In genomic region chr1:168706376-168706995, GRCh38 we compare ENCODE assay signal across 22 cellular contexts. TPM values are rescaled to one million over a fixed set of nuclear protein-coding genes. Genes with fewer than 3 reads are reported as not detected.
A peak's percentile ranks its signal among the peaks of the same experiment; 100 is the strongest.
DNase-seq lines count a peak whose midpoint lies in the region; ATAC-seq and TF ChIP-seq lines count a peak whose summit lies in the region.
"Had no signal": no experiment of that assay in that cellular context is flagged by ENCODE, and none has a peak within 500 bp of the region (broad histone marks: within the 10 kb centered on the region; RNA-seq: fewer than 3 reads in every experiment).

No MANE protein-coding gene starts in this region.

- ATAC-seq in left ventricle myocardium superior (peak; percentile 20), heart right ventricle (no peak), gastroesophageal sphincter (no peak), HG02610 (IDR thresholded peaks at IDR 0.05; ENCODE audit: unreplicated experiment) (no peak)
- ATAC-seq: GM12878 had no signal

- H3K27me3 ChIP-seq in heart right ventricle (no peaks in the 10 kb centered on the region), gastroesophageal sphincter (no peaks in the 10 kb centered on the region), esophagus squamous epithelium (no peaks in the 10 kb centered on the region)
- H3K27me3 ChIP-seq: Peyer's patch, SJSA1 had no signal

- H3K4me1 ChIP-seq in heart right ventricle = peaks cover 0 to 30% (median 15%) of the 10 kb centered on the region in 9 donors
- H3K4me1 ChIP-seq in gastroesophageal sphincter = peaks cover 2 to 38% (median 5%) of the 10 kb centered on the region in 3 donors
- H3K4me1 ChIP-seq in esophagus squamous epithelium = peaks cover 0 to 18% (median 6%) of the 10 kb centered on the region in 3 donors
- H3K4me1 ChIP-seq: HAP-1 had no signal

- H3K27ac ChIP-seq in heart right ventricle = peak overlapping the region in 2 of 10 donors; percentile 41 to 48
- H3K27ac ChIP-seq in gastroesophageal sphincter = peak overlapping the region; percentile 15 to 59 (median 48)
- H3K27ac ChIP-seq in esophagus squamous epithelium = no peak overlapping the region
- H3K27ac ChIP-seq: 22Rv1, Peyer's patch, SJSA1 had no signal

- H3K9me3 ChIP-seq in heart right ventricle (no peaks in the 10 kb centered on the region), gastroesophageal sphincter (no peaks in the 10 kb centered on the region), esophagus squamous epithelium (no peaks in the 10 kb centered on the region)
- H3K9me3 ChIP-seq: HAP-1, Peyer's patch, SJSA1 had no signal

- no peaks in the 10 kb centered on the region for H3K36me3 ChIP-seq in heart right ventricle
- H3K36me3 ChIP-seq in gastroesophageal sphincter = no peaks in the 10 kb centered on the region
- no peaks in the 10 kb centered on the region for H3K36me3 ChIP-seq in esophagus squamous epithelium
- H3K36me3 ChIP-seq: HAP-1, Peyer's patch, SJSA1 had no signal

- TF ChIP-seq CTCF in heart right ventricle (IDR thresholded peaks at IDR 0.05) = no peak
- no peak for TF ChIP-seq CTCF in gastroesophageal sphincter (IDR thresholded peaks at IDR 0.05)
- no peak for TF ChIP-seq CTCF in esophagus squamous epithelium (IDR thresholded peaks at IDR 0.05)

- no peak for DNase-seq in left ventricle myocardium superior
- no peak for DNase-seq in heart right ventricle
- peak; percentile 46 for DNase-seq in renal cortical epithelial cell (ENCODE audit: low read depth)
- DNase-seq in esophagus squamous epithelium (lab: John Stamatoyannopoulos, UW) = no peak
- DNase-seq in activated naive CD4-positive, alpha-beta T cell treated with Interleukin-2 at 50 U/mL for 16 hours = no peak
- DNase-seq in pons (ENCODE audit: low spot score) = no peak
- DNase-seq: NCI-H1092 treated with DMSO at 0.1 percent for 48 hours; NCI-H146; NCI-H2081; NCI-H510A; NCI-H748 treated with DMSO at 0.1 percent for 48 hours; NK-92 treated with Interleukin-12 subunit alpha and Interleukin-12 subunit beta, amount 100 ng/mL, for 24 hours; Peyer's patch had no signal

- H3K4me3 ChIP-seq in heart right ventricle (no peak overlapping the region), gastroesophageal sphincter (no peak overlapping the region), esophagus squamous epithelium (no peak overlapping the region)
- H3K4me3 ChIP-seq: GM12878, HAP-1, Peyer's patch, SJSA1 had no signal

- WGBS in heart right ventricle, 2 donors = 50 to 52% methylated on average over 3 of the region's 3 CpGs
- 19 to 34% methylated on average over 3 of the region's 3 CpGs for WGBS in gastroesophageal sphincter (ENCODE audit: low coverage in 1 of 2), 2 donors
- WGBS in esophagus squamous epithelium, 2 donors = 40 to 53% methylated on average over 3 of the region's 3 CpGs

- intact Hi-C loops in left ventricle myocardium superior (cut with micrococcal nuclease) = no loop called here
- intact Hi-C loops in heart right ventricle (cut with DNase I) = no loop called here
- intact Hi-C loops in esophagus squamous epithelium (cut with DNase I) = no loop called here

- no peak for TF ChIP-seq POLR2A in gastroesophageal sphincter (IDR thresholded peaks at IDR 0.05)
- TF ChIP-seq POLR2A in esophagus squamous epithelium (IDR thresholded peaks at IDR 0.05) = no peak

- no peak for TF ChIP-seq EP300 in gastroesophageal sphincter (IDR thresholded peaks at IDR 0.05)

RNA-seq across cellular contexts. Expression of gene DPT, which starts 22.5 kb away (rescaled TPM):
- total RNA-seq in left ventricle myocardium superior = 35.3 TPM
- total RNA-seq in heart right ventricle = 10 to 100 TPM; 25.4 to 61.2 (median 39.3) TPM
- polyA plus RNA-seq in heart right ventricle = 10 to 100 TPM; 28.8 to 74.1 TPM
- total RNA-seq in gastroesophageal sphincter = 100 to 1,000 TPM in 3 of 4 donors, 10 to 100 TPM in 1; 75.2 to 354 (median 130) TPM
- total RNA-seq in renal cortical epithelial cell = not detected in 2 replicates
- total RNA-seq in esophagus squamous epithelium = 10 to 100 TPM in 1 of 4 donors, 1 to 10 TPM in 2, under 1 TPM in 1; 0.34 to 65.8 (median 3.4) TPM
- total RNA-seq: LHCN-M2, SJSA1 had no signal
- polyA plus RNA-seq: AG04450, CD14-positive monocyte had no signal

Comparison
In these comparisons a context has a peak if more than half of its experiments do, and no peak if none do; other contexts are left out.
1. H3K27ac ChIP-seq: peak in gastroesophageal sphincter (4 of 4); none in esophagus squamous epithelium (0 of 4).